26 cellular contexts compared by ENCODE assay signal in genomic region chr4:123319639-123320038, GRCh38.
DNase-seq lines count a peak whose midpoint lies in the region; ATAC-seq, FAIRE-seq and TF ChIP-seq lines count a peak whose summit lies in the region.
"Had no signal": no experiment of that assay in that cellular context is flagged by ENCODE, and none has a peak within 500 bp of the region (broad histone marks: within the 10 kb centered on the region; RNA-seq: fewer than 3 reads in every experiment).

No MANE protein-coding gene starts in this region.

- CTCF ChIA-PET in HepG2 (lab: Yijun Ruan, JAX; ENCODE audit: low intra/inter-chr PET ratio, low total read pairs), result no interaction called here

- no peaks in the 10 kb centered on the region for H3K36me3 ChIP-seq in HepG2 (replicated peaks in 1 of 2; ENCODE audit: control insufficient read depth in 1 of 2, insufficient read depth in 2 of 2, low read length in 2 of 2)

- 100% methylated on average over 2 of the region's 2 CpGs for WGBS in HepG2 (ENCODE audit: low lambda C conversion rate)

- no peak overlapping the region for H3K27ac ChIP-seq in HepG2 (ENCODE audit: extremely low read length, insufficient read depth, low read length)
- H3K27ac ChIP-seq: A549; BLaER1 treated with 17β-estradiol and CSF1 and Interleukin-3, amounts not matched to agents 10 nM and 100 nM; SK-N-MC had no signal

- TF ChIP-seq POLR2A in HepG2 (IDR thresholded peaks at IDR 0.05; ENCODE audit: insufficient read depth in 1 of 2, low read depth in 2 of 2, low read length in 2 of 2), result no peak

- no peak overlapping the region for H2AFZ ChIP-seq in HepG2 (ENCODE audit: low read length)
- H2AFZ ChIP-seq: GM23338 had no signal

- in situ Hi-C loops in HepG2 (cut with HindIII; ENCODE audit: extremely low pct_ligation_motif_present, low pct_unique_long_range_greater_than_20kb), result no loop called here

- POLR2A ChIA-PET in HepG2 (lab: Yijun Ruan, JAX), result no interaction called here

- no peak overlapping the region for H3K4me2 ChIP-seq in HepG2 (ENCODE audit: low read depth, low read length)
- H3K4me2 ChIP-seq: A549; BLaER1 treated with 17β-estradiol and CSF1 and Interleukin-3, amounts not matched to agents 10 nM and 100 nM; GM23338 had no signal

- no peak for DNase-seq in NCI-H774 (lab: John Stamatoyannopoulos, UW)
- DNase-seq in HepG2 (ENCODE audit: low spot score), result no peak
- DNase-seq in NOMO-1 (lab: John Stamatoyannopoulos, UW; ENCODE audit: unreplicated experiment in 2 of 2), result no peak
- DNase-seq: AML-193; CD4-positive, alpha-beta T cell; H9; Kasumi-1; MV-4-11; NCI-H1105; NCI-H1436 treated with DMSO at 0.1 percent for 48 hours; NCI-H2029 treated with DMSO at 0.1 percent for 48 hours; NCI-H2227 treated with DMSO at 0.1 percent for 48 hours; NCI-H526 treated with DMSO at 0.1 percent for 48 hours; SIG-M5; SW 1271; T-helper 9 cell had no signal

- no peak overlapping the region for H3K9ac ChIP-seq in HepG2 (ENCODE audit: insufficient read depth, low read depth, low read length)
- H3K9ac ChIP-seq: BLaER1 treated with 17β-estradiol and CSF1 and Interleukin-3, amounts not matched to agents 10 nM and 100 nM had no signal

- TF ChIP-seq RAD21 in HepG2 (CRISPR knock-in tag; IDR thresholded peaks at IDR 0.05), result no peak

- intact Hi-C loops in HepG2 (cut with micrococcal nuclease; ENCODE audit: unreplicated experiment), result no loop called here

- ATAC-seq in GM18867 (IDR thresholded peaks at IDR 0.05; ENCODE audit: unreplicated experiment), result peak; percentile 63
- ATAC-seq in GM21786 (IDR thresholded peaks at IDR 0.05; ENCODE audit: unreplicated experiment), result peak; percentile 69
- ATAC-seq in HG03175 (IDR thresholded peaks at IDR 0.05; ENCODE audit: unreplicated experiment), result peak; percentile 51
- ATAC-seq in GM19023 (IDR thresholded peaks at IDR 0.05; ENCODE audit: unreplicated experiment), result no peak
- ATAC-seq in HepG2, result no peak
- ATAC-seq: A549, GM23338 had no signal

- BruUV-seq in HepG2 (replicated peaks; lab: Mats Ljungman, UMichigan), result no TSS peak

- no peak for FAIRE-seq in HepG2 (lab: Jason Lieb, UNC)
- FAIRE-seq: A549, D721Med, RCC 7860 had no signal

- no peaks in the 10 kb centered on the region for H3K27me3 ChIP-seq in HepG2 (ENCODE audit: control insufficient read depth in 1 of 2, insufficient read depth in 2 of 2, low read length in 2 of 2)
- H3K27me3 ChIP-seq: BLaER1 treated with 17β-estradiol and CSF1 and Interleukin-3, amounts not matched to agents 10 nM and 100 nM had no signal

- TF ChIP-seq CTCF in HepG2 (CRISPR knock-in tag; IDR thresholded peaks at IDR 0.05), result no peak

- H3K4me3 ChIP-seq in HepG2 (replicated peaks in 1 of 3; ENCODE audit: insufficient read depth in 1 of 3, low read depth in 2 of 3, low read length in 3 of 3), result no peak overlapping the region
- H3K4me3 ChIP-seq: A549; BLaER1 treated with 17β-estradiol and CSF1 and Interleukin-3, amounts not matched to agents 10 nM and 100 nM; GM23338; SK-N-MC had no signal

- TF ChIP-seq EP300 in HepG2 (IDR thresholded peaks at IDR 0.05; ENCODE audit: low read depth in 2 of 2, low read length in 2 of 2) (no peak), HepG2 (CRISPR knock-in tag; IDR thresholded peaks at IDR 0.05; ENCODE audit: borderline replicate concordance) (no peak)

- H3K4me1 ChIP-seq in HepG2 (ENCODE audit: insufficient read depth, low read length), result no peaks in the 10 kb centered on the region
- H3K4me1 ChIP-seq: A549 had no signal

- H3K9me3 ChIP-seq in HepG2 (ENCODE audit: low read length), result no peaks in the 10 kb centered on the region

- no peaks in the 10 kb centered on the region for H3K79me2 ChIP-seq in HepG2 (ENCODE audit: insufficient read depth, low read length)

- no peaks in the 10 kb centered on the region for H4K20me1 ChIP-seq in HepG2 (ENCODE audit: insufficient read depth, low read length)
- H4K20me1 ChIP-seq: BLaER1 treated with 17β-estradiol and CSF1 and Interleukin-3, amounts not matched to agents 10 nM and 100 nM had no signal

TF ChIP-seq in HepG2, 621 proteins besides CTCF, POLR2A, EP300 and RAD21:
- TF ChIP-seq ELK4 (CRISPR knock-in tag; IDR thresholded peaks at IDR 0.05; ENCODE audit: borderline replicate concordance) (no peak), ESRRA (CRISPR knock-in tag; IDR thresholded peaks at IDR 0.05; ENCODE audit: low read depth) (no peak), ZBED4 (CRISPR knock-in tag; IDR thresholded peaks at IDR 0.05; ENCODE audit: borderline replicate concordance) (no peak), FLYWCH1 (CRISPR knock-in tag; IDR thresholded peaks at IDR 0.05) (no peak), HOXA9 (CRISPR knock-in tag; IDR thresholded peaks at IDR 0.05; ENCODE audit: borderline replicate concordance) (no peak), ZNF616 (CRISPR knock-in tag; IDR thresholded peaks at IDR 0.05; ENCODE audit: low read depth) (no peak), SP140L (CRISPR knock-in tag; IDR thresholded peaks at IDR 0.05; ENCODE audit: borderline replicate concordance) (no peak), SKI (IDR thresholded peaks at IDR 0.05; ENCODE audit: partially characterized antibody) (no peak), ZBTB7A (CRISPR knock-in tag; IDR thresholded peaks at IDR 0.05) (no peak), ONECUT2 (CRISPR knock-in tag; IDR thresholded peaks at IDR 0.05) (no peak), MXD4 (CRISPR knock-in tag; IDR thresholded peaks at IDR 0.05) (no peak), ZNF572 (CRISPR knock-in tag; IDR thresholded peaks at IDR 0.05) (no peak), ZNF703 (CRISPR knock-in tag; IDR thresholded peaks at IDR 0.05; ENCODE audit: borderline replicate concordance) (no peak), ZFP82 (CRISPR knock-in tag; IDR thresholded peaks at IDR 0.05; ENCODE audit: borderline replicate concordance) (no peak), ZNF558 (CRISPR knock-in tag; IDR thresholded peaks at IDR 0.05; ENCODE audit: borderline replicate concordance) (no peak)
- TF ChIP-seq, protein P1, sequence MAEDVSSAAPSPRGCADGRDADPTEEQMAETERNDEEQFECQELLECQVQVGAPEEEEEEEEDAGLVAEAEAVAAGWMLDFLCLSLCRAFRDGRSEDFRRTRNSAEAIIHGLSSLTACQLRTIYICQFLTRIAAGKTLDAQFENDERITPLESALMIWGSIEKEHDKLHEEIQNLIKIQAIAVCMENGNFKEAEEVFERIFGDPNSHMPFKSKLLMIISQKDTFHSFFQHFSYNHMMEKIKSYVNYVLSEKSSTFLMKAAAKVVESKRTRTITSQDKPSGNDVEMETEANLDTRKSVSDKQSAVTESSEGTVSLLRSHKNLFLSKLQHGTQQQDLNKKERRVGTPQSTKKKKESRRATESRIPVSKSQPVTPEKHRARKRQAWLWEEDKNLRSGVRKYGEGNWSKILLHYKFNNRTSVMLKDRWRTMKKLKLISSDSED (CRISPR knock-in tag; IDR thresholded peaks at IDR 0.05), result no peak
TF ChIP-seq in HepG2: peak in this region for 0.

Comparison
In these comparisons a context has a peak if more than half of its experiments do, and no peak if none do; other contexts are left out.
1. ATAC-seq: peak in GM18867 (single experiment), GM21786 (single experiment) and HG03175 (single experiment); none in GM19023 (single experiment) and HepG2 (single experiment).